ENCODE assay signal across 23 cellular contexts in genomic region chr15:77852241-77853007, GRCh38.
A peak's percentile ranks its signal among the peaks of the same experiment; 100 is the strongest.
DNase-seq lines count a peak whose midpoint lies in the region; ATAC-seq and TF ChIP-seq lines count a peak whose summit lies in the region.
"Had no signal": no experiment of that assay in that cellular context is flagged by ENCODE, and none has a peak within 500 bp of the region (broad histone marks: within the 10 kb centered on the region; RNA-seq: fewer than 3 reads in every experiment).

No MANE protein-coding gene starts in this region.

- no peak overlapping the region for H2AFZ ChIP-seq in mesenchymal stem cell (ENCODE audit: low read depth, low read length)

- peaks cover 26% of the 10 kb centered on the region for H3K27me3 Mint-ChIP-seq in activated naive CD8-positive, alpha-beta T cell treated with anti-CD3 and anti-CD28 coated beads, Interleukin-2, amount 10 ng/mL, durations not matched to agents 7 days and 5 days
- H3K27me3 Mint-ChIP-seq in activated naive CD8-positive, alpha-beta T cell treated with anti-CD3 and anti-CD28 coated beads, Interleukin-2, amount 50 U/mL, for 24 hours, result peaks cover 12% of the 10 kb centered on the region
- peaks cover 42% of the 10 kb centered on the region for H3K27me3 Mint-ChIP-seq in chondrocyte (ENCODE audit: low read depth)
- H3K27me3 Mint-ChIP-seq in type B pancreatic cell, result no peaks in the 10 kb centered on the region

- peaks cover 1% of the 10 kb centered on the region for H3K9me3 Mint-ChIP-seq in activated naive CD8-positive, alpha-beta T cell treated with anti-CD3 and anti-CD28 coated beads, Interleukin-2, amount 10 ng/mL, durations not matched to agents 7 days and 5 days
- H3K9me3 Mint-ChIP-seq in activated naive CD8-positive, alpha-beta T cell treated with anti-CD3 and anti-CD28 coated beads, Interleukin-2, amount 50 U/mL, for 24 hours, result no peaks in the 10 kb centered on the region
- H3K9me3 Mint-ChIP-seq in chondrocyte (ENCODE audit: low read depth) (peaks cover 9% of the 10 kb centered on the region), type B pancreatic cell (no peaks in the 10 kb centered on the region)
- H3K9me3 Mint-ChIP-seq: activated CD4-positive, alpha-beta memory T cell treated with anti-CD3 and anti-CD28 coated beads, Interleukin-2, amount 10 ng/mL, durations not matched to agents 7 days and 5 days had no signal

- H3K4me3 Mint-ChIP-seq in activated naive CD8-positive, alpha-beta T cell treated with anti-CD3 and anti-CD28 coated beads, Interleukin-2, amount 10 ng/mL, durations not matched to agents 7 days and 5 days, result no peak overlapping the region
- H3K4me3 Mint-ChIP-seq in activated naive CD8-positive, alpha-beta T cell treated with anti-CD3 and anti-CD28 coated beads, Interleukin-2, amount 50 U/mL, for 24 hours, result no peak overlapping the region
- H3K4me3 Mint-ChIP-seq in chondrocyte (ENCODE audit: unreplicated experiment) (no peak overlapping the region), type B pancreatic cell (peak overlapping the region; percentile 34)
- H3K4me3 Mint-ChIP-seq: activated B cell treated with CpG ODN at 0.5 μM for 24 hours; activated CD4-positive, alpha-beta memory T cell treated with anti-CD3 and anti-CD28 coated beads, Interleukin-2, amount 10 ng/mL, durations not matched to agents 7 days and 5 days; stimulated activated effector memory CD8-positive, alpha-beta T cell treated with anti-CD3 and anti-CD28 coated beads, Interleukin-12 subunit alpha, Interleukin-12 subunit beta, amount 100 ng/mL, for 72 hours had no signal

- no peak overlapping the region for H3K4me3 ChIP-seq in mesenchymal stem cell (ENCODE audit: insufficient read depth in 1 of 2, low read depth in 1 of 2, low read length in 2 of 2)
- H3K4me3 ChIP-seq: coronary artery, gastroesophageal sphincter, lung, psoas muscle, skin epidermis, uterus had no signal

- H3K27ac Mint-ChIP-seq in activated naive CD8-positive, alpha-beta T cell treated with anti-CD3 and anti-CD28 coated beads, Interleukin-2, amount 10 ng/mL, durations not matched to agents 7 days and 5 days, result no peak overlapping the region
- H3K27ac Mint-ChIP-seq in activated naive CD8-positive, alpha-beta T cell treated with anti-CD3 and anti-CD28 coated beads, Interleukin-2, amount 50 U/mL, for 24 hours, result no peak overlapping the region
- H3K27ac Mint-ChIP-seq in chondrocyte (ENCODE audit: unreplicated experiment) (no peak overlapping the region), type B pancreatic cell (peak overlapping the region; percentile 21)
- H3K27ac Mint-ChIP-seq: activated B cell treated with CpG ODN at 0.5 μM for 24 hours; activated CD4-positive, alpha-beta memory T cell treated with anti-CD3 and anti-CD28 coated beads, Interleukin-2, amount 10 ng/mL, durations not matched to agents 7 days and 5 days; stimulated activated effector memory CD8-positive, alpha-beta T cell treated with anti-CD3 and anti-CD28 coated beads, Interleukin-12 subunit alpha, Interleukin-12 subunit beta, amount 100 ng/mL, for 72 hours had no signal

- H3K14ac ChIP-seq in mesenchymal stem cell (ENCODE audit: low read length in 2 of 2), result no peak overlapping the region

- no peaks in the 10 kb centered on the region for H3K36me3 ChIP-seq in mesenchymal stem cell (ENCODE audit: control insufficient read depth in 1 of 2, insufficient read depth in 2 of 2, low read depth in 1 of 2, low read length in 2 of 2)
- H3K36me3 ChIP-seq: gastroesophageal sphincter, uterus had no signal

- no peak for ATAC-seq in activated naive CD8-positive, alpha-beta T cell treated with anti-CD3 and anti-CD28 coated beads, Interleukin-2, amount 10 ng/mL, durations not matched to agents 7 days and 5 days (ENCODE audit: low read depth)
- ATAC-seq in activated naive CD8-positive, alpha-beta T cell treated with anti-CD3 and anti-CD28 coated beads, Interleukin-2, amount 50 U/mL, for 24 hours, result no peak
- ATAC-seq: gastroesophageal sphincter; psoas muscle; stimulated activated effector memory CD8-positive, alpha-beta T cell treated with anti-CD3 and anti-CD28 coated beads, Interleukin-12 subunit alpha, Interleukin-12 subunit beta, amount 100 ng/mL, for 72 hours had no signal

- H3K4me1 Mint-ChIP-seq in activated naive CD8-positive, alpha-beta T cell treated with anti-CD3 and anti-CD28 coated beads, Interleukin-2, amount 10 ng/mL, durations not matched to agents 7 days and 5 days, result no peaks in the 10 kb centered on the region
- H3K4me1 Mint-ChIP-seq in activated naive CD8-positive, alpha-beta T cell treated with anti-CD3 and anti-CD28 coated beads, Interleukin-2, amount 50 U/mL, for 24 hours, result no peaks in the 10 kb centered on the region
- H3K4me1 Mint-ChIP-seq in chondrocyte (ENCODE audit: low read depth) (peaks cover 4% of the 10 kb centered on the region), type B pancreatic cell (ENCODE audit: unreplicated experiment) (peaks cover 20% of the 10 kb centered on the region)
- H3K4me1 Mint-ChIP-seq: activated B cell treated with CpG ODN at 0.5 μM for 24 hours; activated CD4-positive, alpha-beta memory T cell treated with anti-CD3 and anti-CD28 coated beads, Interleukin-2, amount 10 ng/mL, durations not matched to agents 7 days and 5 days; stimulated activated effector memory CD8-positive, alpha-beta T cell treated with anti-CD3 and anti-CD28 coated beads, Interleukin-12 subunit alpha, Interleukin-12 subunit beta, amount 100 ng/mL, for 72 hours had no signal

- H4K91ac ChIP-seq in mesenchymal stem cell (ENCODE audit: low read length), result no peak overlapping the region

- H2BK5ac ChIP-seq in mesenchymal stem cell (ENCODE audit: low read depth, low read length, poor library complexity, severe bottlenecking), result no peak overlapping the region

- WGBS in mesenchymal stem cell, result 73% methylated on average over 23 of the region's 23 CpGs

- H2AK5ac ChIP-seq in mesenchymal stem cell (ENCODE audit: low read length, severe bottlenecking), result peak overlapping the region; percentile 65

- H3K4me1 ChIP-seq in mesenchymal stem cell (ENCODE audit: control insufficient read depth, insufficient read depth, low read depth, low read length), result peaks cover 19% of the 10 kb centered on the region
- H3K4me1 ChIP-seq: gastroesophageal sphincter, psoas muscle, uterus had no signal

- DNase-seq in activated naive CD8-positive, alpha-beta T cell treated with anti-CD3 and anti-CD28 coated beads, Interleukin-2, amount 10 ng/mL, durations not matched to agents 7 days and 5 days, result peak; percentile 13
- DNase-seq in activated naive CD8-positive, alpha-beta T cell treated with anti-CD3 and anti-CD28 coated beads, Interleukin-2, amount 50 U/mL, for 24 hours, result no peak
- DNase-seq in chondrocyte (ENCODE audit: low spot score) (peak; percentile 62), mesenchymal stem cell (no peak), type B pancreatic cell (ENCODE audit: extremely low spot score, unreplicated experiment) (no peak), NCI-H1417 (lab: John Stamatoyannopoulos, UW) (no peak), AG08396 (ENCODE audit: low spot score) (no peak)
- no peak for DNase-seq in activated T-cell treated with anti-CD3 and anti-CD28 coated beads, Interleukin-2, amount 50 U/mL, for 1 hour
- DNase-seq: activated B cell treated with CpG ODN at 0.5 μM for 24 hours; activated CD4-positive, alpha-beta memory T cell treated with anti-CD3 and anti-CD28 coated beads, Interleukin-2, amount 10 ng/mL, durations not matched to agents 7 days and 5 days; amniotic stem cell; Caco-2; Kasumi-1; NCI-H82; OCI-M1; stimulated activated CD4-positive, alpha-beta T cell treated with anti-CD3 and anti-CD28 coated beads, Interleukin-2, amount 100 ng/mL, for 24 hours; uterus had no signal

- H2BK120ac ChIP-seq in mesenchymal stem cell (ENCODE audit: low read depth, low read length), result no peak overlapping the region

- no peak overlapping the region for H3K4me2 ChIP-seq in mesenchymal stem cell (ENCODE audit: low read length, poor library complexity, severe bottlenecking)

- peaks cover 38 to 87% of the 10 kb centered on the region in 2 experiments for H3K27me3 ChIP-seq in mesenchymal stem cell (ENCODE audit: control insufficient read depth in 1 of 2, insufficient read depth in 1 of 2, low read length in 2 of 2)
- H3K27me3 ChIP-seq: uterus had no signal

- no peaks in the 10 kb centered on the region for H3K79me1 ChIP-seq in mesenchymal stem cell (replicated peaks; ENCODE audit: low read length, poor library complexity, severe bottlenecking)

- no peak overlapping the region for H2BK12ac ChIP-seq in mesenchymal stem cell (ENCODE audit: low read length in 2 of 2)

- TF ChIP-seq CTCF in chondrocyte (IDR thresholded peaks at IDR 0.05) (no peak), type B pancreatic cell (conservative IDR thresholded peaks at IDR 0.05) (no peak)

- peaks cover 24% of the 10 kb centered on the region for H3K9me3 ChIP-seq in mesenchymal stem cell (ENCODE audit: control insufficient read depth, low read length)
- H3K9me3 ChIP-seq: Caco-2, uterus had no signal

- H3K27ac ChIP-seq in mesenchymal stem cell (ENCODE audit: low read length, poor library complexity, severe bottlenecking), result no peak overlapping the region
- H3K27ac ChIP-seq: coronary artery, gastroesophageal sphincter, psoas muscle, skin epidermis, uterus had no signal

- POLR2A ChIA-PET in activated naive CD8-positive, alpha-beta T cell treated with anti-CD3 and anti-CD28 coated beads, Interleukin-2, amount 10 ng/mL, durations not matched to agents 7 days and 5 days (lab: Charles Lee), result no interaction called here

- no peaks in the 10 kb centered on the region for H3K36me3 Mint-ChIP-seq in activated naive CD8-positive, alpha-beta T cell treated with anti-CD3 and anti-CD28 coated beads, Interleukin-2, amount 10 ng/mL, durations not matched to agents 7 days and 5 days
- H3K36me3 Mint-ChIP-seq in activated naive CD8-positive, alpha-beta T cell treated with anti-CD3 and anti-CD28 coated beads, Interleukin-2, amount 50 U/mL, for 24 hours (ENCODE audit: low read depth), result no peaks in the 10 kb centered on the region
- H3K36me3 Mint-ChIP-seq in chondrocyte (ENCODE audit: low read depth) (peaks cover 2% of the 10 kb centered on the region), type B pancreatic cell (no peaks in the 10 kb centered on the region)
- H3K36me3 Mint-ChIP-seq: stimulated activated effector memory CD8-positive, alpha-beta T cell treated with anti-CD3 and anti-CD28 coated beads, Interleukin-12 subunit alpha, Interleukin-12 subunit beta, amount 100 ng/mL, for 72 hours had no signal

- H3K9ac ChIP-seq in mesenchymal stem cell (ENCODE audit: low read length), result no peak overlapping the region

- no peak overlapping the region for H3K4ac ChIP-seq in mesenchymal stem cell (ENCODE audit: low read depth in 1 of 2, low read length in 2 of 2)

- no peak overlapping the region for H4K8ac ChIP-seq in mesenchymal stem cell (ENCODE audit: low read length)

- no peak overlapping the region for H3K23ac ChIP-seq in mesenchymal stem cell (ENCODE audit: low read length in 2 of 2)

- H3K18ac ChIP-seq in mesenchymal stem cell (ENCODE audit: low read depth in 1 of 2, low read length in 2 of 2), result no peak overlapping the region

- H2BK15ac ChIP-seq in mesenchymal stem cell (ENCODE audit: low read depth, poor library complexity, severe bottlenecking), result no peak overlapping the region

Comparison
In these comparisons a context has a peak if more than half of its experiments do, and no peak if none do; other contexts are left out.
1. DNase-seq: peak in activated naive CD8-positive, alpha-beta T cell treated with anti-CD3 and anti-CD28 coated beads, Interleukin-2, amount 10 ng/mL, durations not matched to agents 7 days and 5 days (single experiment) and chondrocyte (single experiment); none in activated naive CD8-positive, alpha-beta T cell treated with anti-CD3 and anti-CD28 coated beads, Interleukin-2, amount 50 U/mL, for 24 hours (single experiment), mesenchymal stem cell (single experiment), type B pancreatic cell (single experiment), NCI-H1417 (0 of 3), AG08396 (single experiment) and activated T-cell treated with anti-CD3 and anti-CD28 coated beads, Interleukin-2, amount 50 U/mL, for 1 hour (single experiment).